19 cellular contexts compared by ENCODE assay signal in the genomic region with DNA sequence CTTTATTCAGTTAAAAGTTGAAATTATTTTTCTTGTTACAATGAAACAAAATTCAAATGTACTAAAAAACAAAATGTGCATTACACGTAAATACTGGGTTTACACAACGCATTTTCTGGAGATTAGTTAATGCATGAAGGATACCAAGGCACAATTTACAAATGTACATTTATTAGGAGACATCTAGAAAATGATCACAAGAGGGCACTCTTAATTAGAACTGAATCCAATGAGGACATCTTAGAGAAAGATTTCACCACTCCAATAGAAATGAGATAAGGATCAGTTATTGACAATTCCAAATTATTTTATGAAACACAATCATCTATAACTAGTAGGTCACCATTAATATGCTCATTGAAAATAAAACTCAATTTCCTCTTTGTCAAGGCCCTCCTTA. TPM values are rescaled to one million over a fixed set of nuclear protein-coding genes. Genes with fewer than 3 reads are reported as not detected.
DNase-seq lines count a peak whose midpoint lies in the region; ATAC-seq and TF ChIP-seq lines count a peak whose summit lies in the region.
"Had no signal": no experiment of that assay in that cellular context is flagged by ENCODE, and none has a peak within 500 bp of the region (broad histone marks: within the 10 kb centered on the region; RNA-seq: fewer than 3 reads in every experiment).

No MANE protein-coding gene starts in this region.

- H3K4me3 Mint-ChIP-seq in GM23338 = no peak overlapping the region
- H3K4me3 Mint-ChIP-seq in stimulated activated effector memory CD8-positive, alpha-beta T cell treated with anti-CD3 and anti-CD28 coated beads, Interleukin-12 subunit alpha, Interleukin-12 subunit beta, amount 100 ng/mL, for 72 hours = no peak overlapping the region
- no peak overlapping the region for H3K4me3 Mint-ChIP-seq in stimulated activated naive B cell treated with anti-CD40 and anti-IgM and Interleukin-4, amounts not matched to agents 10 μg/mL and 1 μg/mL and 100 μg/mL, for 72 hours
- H3K4me3 Mint-ChIP-seq: activated naive CD8-positive, alpha-beta T cell; CD4-positive, CD25-positive, alpha-beta regulatory T cell; IgD-negative memory B cell had no signal

- H3F3A ChIP-seq in GM23338 (replicated peaks; ENCODE audit: low read depth) (no peaks in the 10 kb centered on the region), SK-N-SH (replicated peaks; ENCODE audit: insufficient read depth) (no peaks in the 10 kb centered on the region)

- H3K27ac Mint-ChIP-seq in GM23338 = 0 out of 2 replicates have a peak overlapping the region, but pooled peaks have one; percentile 52
- H3K27ac Mint-ChIP-seq in stimulated activated effector memory CD8-positive, alpha-beta T cell treated with anti-CD3 and anti-CD28 coated beads, Interleukin-12 subunit alpha, Interleukin-12 subunit beta, amount 100 ng/mL, for 72 hours = no peak overlapping the region
- no peak overlapping the region for H3K27ac Mint-ChIP-seq in stimulated activated naive B cell treated with anti-CD40 and anti-IgM and Interleukin-4, amounts not matched to agents 10 μg/mL and 1 μg/mL and 100 μg/mL, for 72 hours
- H3K27ac Mint-ChIP-seq: activated naive CD8-positive, alpha-beta T cell; CD4-positive, CD25-positive, alpha-beta regulatory T cell; IgD-negative memory B cell had no signal

- WGBS in SK-N-SH (ENCODE audit: low lambda C conversion rate) = 2% methylated on average over 2 of the region's 2 CpGs

- POLR2A ChIA-PET in SK-N-SH (lab: Yijun Ruan, JAX) = no interaction called here

- H3K9me3 ChIP-seq in BE2C (no peaks in the 10 kb centered on the region), SK-N-SH (no peaks in the 10 kb centered on the region)
- H3K9me3 ChIP-seq: pancreas, stomach had no signal

- no peak overlapping the region for H2AFZ ChIP-seq in GM23338
- H2AFZ ChIP-seq in SK-N-SH (ENCODE audit: low read depth) = no peak overlapping the region

- no peak overlapping the region for H3K9ac ChIP-seq in SK-N-SH

- no peak for TF ChIP-seq RAD21 in SK-N-SH (IDR thresholded peaks at IDR 0.05; ENCODE audit: low read length)

- no peak for ATAC-seq in GM23338
- ATAC-seq in stimulated activated effector memory CD8-positive, alpha-beta T cell treated with anti-CD3 and anti-CD28 coated beads, Interleukin-12 subunit alpha, Interleukin-12 subunit beta, amount 100 ng/mL, for 72 hours = no peak
- no peak for ATAC-seq in stimulated activated naive B cell treated with anti-CD40 and anti-IgM and Interleukin-4, amounts not matched to agents 10 μg/mL and 1 μg/mL and 100 μg/mL, for 72 hours (replicated peaks)
- ATAC-seq: left ventricle myocardium superior, pancreas had no signal

- H3K4me2 ChIP-seq in GM23338 = no peak overlapping the region
- H3K4me2 ChIP-seq in SK-N-SH = no peak overlapping the region

- no peaks in the 10 kb centered on the region for H3K27me3 ChIP-seq in BE2C
- H3K27me3 ChIP-seq in GM23338 (ENCODE audit: insufficient read depth) = no peaks in the 10 kb centered on the region
- H3K27me3 ChIP-seq in SK-N-SH (ENCODE audit: insufficient read depth) = no peaks in the 10 kb centered on the region; the same call in 1 of the 2 replicates
- H3K27me3 ChIP-seq: pancreas, stomach had no signal

- no peaks in the 10 kb centered on the region; the same call in 2 of the 3 replicates for H3K9me3 Mint-ChIP-seq in GM23338
- H3K9me3 Mint-ChIP-seq in stimulated activated effector memory CD8-positive, alpha-beta T cell treated with anti-CD3 and anti-CD28 coated beads, Interleukin-12 subunit alpha, Interleukin-12 subunit beta, amount 100 ng/mL, for 72 hours = peaks cover 20% of the 10 kb centered on the region
- no peaks in the 10 kb centered on the region for H3K9me3 Mint-ChIP-seq in stimulated activated naive B cell treated with anti-CD40 and anti-IgM and Interleukin-4, amounts not matched to agents 10 μg/mL and 1 μg/mL and 100 μg/mL, for 72 hours

- H3K27ac ChIP-seq in GM23338 (ENCODE audit: low read depth) (no peak overlapping the region), SK-N-SH (ENCODE audit: low read depth in 2 of 2, low read length in 1 of 2) (no peak overlapping the region)
- H3K27ac ChIP-seq: pancreas, stomach had no signal

- H3K9me2 ChIP-seq in GM23338 (ENCODE audit: insufficient read depth) (no peaks in the 10 kb centered on the region), SK-N-SH (no peaks in the 10 kb centered on the region)

- no peak for TF ChIP-seq EP300 in SK-N-SH (IDR thresholded peaks at IDR 0.05; ENCODE audit: borderline replicate concordance in 1 of 2, low read depth in 1 of 2, low read length in 1 of 2)

- no peaks in the 10 kb centered on the region for H3K36me3 Mint-ChIP-seq in GM23338 (ENCODE audit: low read depth)
- H3K36me3 Mint-ChIP-seq in stimulated activated effector memory CD8-positive, alpha-beta T cell treated with anti-CD3 and anti-CD28 coated beads, Interleukin-12 subunit alpha, Interleukin-12 subunit beta, amount 100 ng/mL, for 72 hours = no peaks in the 10 kb centered on the region
- no peaks in the 10 kb centered on the region for H3K36me3 Mint-ChIP-seq in stimulated activated naive B cell treated with anti-CD40 and anti-IgM and Interleukin-4, amounts not matched to agents 10 μg/mL and 1 μg/mL and 100 μg/mL, for 72 hours
- H3K36me3 Mint-ChIP-seq: activated naive CD8-positive, alpha-beta T cell; CD4-positive, CD25-positive, alpha-beta regulatory T cell; IgD-negative memory B cell had no signal

- H4K20me1 ChIP-seq in GM23338 (replicated peaks; ENCODE audit: insufficient read depth) = no peaks in the 10 kb centered on the region
- H4K20me1 ChIP-seq in SK-N-SH (ENCODE audit: insufficient read depth) = no peaks in the 10 kb centered on the region

- H3K4me3 ChIP-seq in BE2C (ENCODE audit: low read depth, low read length) (no peak overlapping the region), GM23338 (no peak overlapping the region), SK-N-SH (ENCODE audit: low read depth in 2 of 2, low read length in 1 of 2) (no peak overlapping the region)
- H3K4me3 ChIP-seq: pancreas, stomach had no signal

- H3K36me3 ChIP-seq in BE2C = no peaks in the 10 kb centered on the region
- H3K36me3 ChIP-seq in GM23338 (ENCODE audit: insufficient read depth) = no peaks in the 10 kb centered on the region
- H3K36me3 ChIP-seq in SK-N-SH (replicated peaks in 1 of 2; ENCODE audit: control insufficient read depth in 1 of 2, insufficient read depth in 2 of 2, low read length in 1 of 2) = no peaks in the 10 kb centered on the region
- H3K36me3 ChIP-seq: pancreas, stomach had no signal

- TF ChIP-seq CTCF in BE2C (IDR thresholded peaks at IDR 0.05; ENCODE audit: low read depth, low read length) (peak; percentile 31; the same call in 1 of the 2 replicates), GM23338 (conservative IDR thresholded peaks at IDR 0.05; ENCODE audit: low read depth in 2 of 2) (peak in 1 of 2 experiments; percentile 38; a peak in 3 of 4 replicates), SK-N-SH (IDR thresholded peaks at IDR 0.05) (no peak; the same call in 1 of the 2 replicates)

- DNase-seq in BE2C (no peak), GM23338 (ENCODE audit: low spot score) (peak; percentile 12), NCI-H524 treated with DMSO at 0.1 percent for 48 hours (lab: John Stamatoyannopoulos, UW) (peak; percentile 23), cerebellar cortex (ENCODE audit: low spot score) (peak; percentile 23), GF-D8 (lab: John Stamatoyannopoulos, UW) (no peak), SK-N-SH (no peak)
- DNase-seq in stimulated activated effector memory CD8-positive, alpha-beta T cell treated with anti-CD3 and anti-CD28 coated beads, Interleukin-12 subunit alpha, Interleukin-12 subunit beta, amount 100 ng/mL, for 72 hours (ENCODE audit: low spot score in 2 of 2) = no peak
- DNase-seq in stimulated activated naive B cell treated with anti-CD40 and anti-IgM and Interleukin-4, amounts not matched to agents 10 μg/mL and 1 μg/mL and 100 μg/mL, for 72 hours = no peak
- DNase-seq: CD4-positive, CD25-positive, alpha-beta regulatory T cell; HCEC 1CT; left ventricle myocardium superior; NCI-H774; pancreas; stimulated activated CD4-positive, alpha-beta T cell treated with anti-CD3 and anti-CD28 coated beads, Interleukin-1b, Interleukin-23, amount 100 ng/mL, for 48 hours; stomach; T-helper 2 cell had no signal

- H3K4me1 ChIP-seq in BE2C = no peaks in the 10 kb centered on the region
- 0 out of 2 replicates have a peak, but pooled peaks cover 5% of the 10 kb centered on the region for H3K4me1 ChIP-seq in GM23338 (ENCODE audit: insufficient read depth)
- no peaks in the 10 kb centered on the region for H3K4me1 ChIP-seq in SK-N-SH (ENCODE audit: control insufficient read depth in 1 of 2, insufficient read depth in 2 of 2, low read depth in 1 of 2, low read length in 1 of 2)
- H3K4me1 ChIP-seq: pancreas, stomach had no signal

- CTCF ChIA-PET in SK-N-SH (lab: Yijun Ruan, JAX) = no interaction called here

- no peaks in the 10 kb centered on the region for H3K27me3 Mint-ChIP-seq in GM23338 (ENCODE audit: insufficient read depth, low read depth, poor library complexity)
- H3K27me3 Mint-ChIP-seq in stimulated activated naive B cell treated with anti-CD40 and anti-IgM and Interleukin-4, amounts not matched to agents 10 μg/mL and 1 μg/mL and 100 μg/mL, for 72 hours = no peaks in the 10 kb centered on the region
- H3K27me3 Mint-ChIP-seq: activated naive CD8-positive, alpha-beta T cell; CD4-positive, CD25-positive, alpha-beta regulatory T cell; IgD-negative memory B cell had no signal

- H3K4me1 Mint-ChIP-seq in GM23338 = peaks cover 6% of the 10 kb centered on the region; the same call in 2 of the 3 replicates
- no peaks in the 10 kb centered on the region for H3K4me1 Mint-ChIP-seq in stimulated activated effector memory CD8-positive, alpha-beta T cell treated with anti-CD3 and anti-CD28 coated beads, Interleukin-12 subunit alpha, Interleukin-12 subunit beta, amount 100 ng/mL, for 72 hours
- H3K4me1 Mint-ChIP-seq in stimulated activated naive B cell treated with anti-CD40 and anti-IgM and Interleukin-4, amounts not matched to agents 10 μg/mL and 1 μg/mL and 100 μg/mL, for 72 hours = no peaks in the 10 kb centered on the region

- H3K79me2 ChIP-seq in GM23338 (replicated peaks; ENCODE audit: insufficient read depth) (no peaks in the 10 kb centered on the region), SK-N-SH (ENCODE audit: insufficient read depth) (no peaks in the 10 kb centered on the region)

TF ChIP-seq in GM23338, 12 proteins besides CTCF, POLR2A, EP300 and RAD21:
- no peak for TF ChIP-seq ZNF331 (CRISPR knock-in tag; IDR thresholded peaks at IDR 0.05; ENCODE audit: low read depth)

RNA-seq across cellular contexts. Expression of a gene that starts 36.6 kb away (rescaled TPM):
- 0.46 TPM for polyA plus RNA-seq in BE2C (2012; ENCODE audit: insufficient read depth, insufficient read length, low read depth)
- total RNA-seq in GM23338 (2014; rRNA removed; shearing (Covaris generic)) = not detected in 2 replicates
- not detected in 2 replicates for polyA plus RNA-seq in GM23338 (2016; fragmentation: Nextera tagmentation; extraction: Ambion mirVana)
- polyA plus RNA-seq in SK-N-SH (2012; rRNA removed) = not detected in 2 replicates
- polyA plus RNA-seq in SK-N-SH (2012; cell fraction: cytosol; rRNA removed) = not detected in 2 replicates
- not detected in 2 replicates for polyA plus RNA-seq in SK-N-SH (2012; cell fraction: nucleus; rRNA removed)
- total RNA-seq: CD4-positive, CD25-positive, alpha-beta regulatory T cell; dermis microvascular lymphatic vessel endothelial cell; left ventricle myocardium superior had no signal
- polyA plus RNA-seq: CD4-positive, CD25-positive, alpha-beta regulatory T cell; IgD-negative memory B cell had no signal

Comparison
In these comparisons a context has a peak if more than half of its experiments do, and no peak if none do; other contexts are left out.
1. DNase-seq: peak in GM23338 (single experiment), NCI-H524 treated with DMSO at 0.1 percent for 48 hours (single experiment) and cerebellar cortex (single experiment); none in BE2C (single experiment), GF-D8 (single experiment), stimulated activated effector memory CD8-positive, alpha-beta T cell treated with anti-CD3 and anti-CD28 coated beads, Interleukin-12 subunit alpha, Interleukin-12 subunit beta, amount 100 ng/mL, for 72 hours (0 of 2), SK-N-SH (single experiment) and stimulated activated naive B cell treated with anti-CD40 and anti-IgM and Interleukin-4, amounts not matched to agents 10 μg/mL and 1 μg/mL and 100 μg/mL, for 72 hours (single experiment).